ENCODE assay signal across 12 cellular contexts in genomic region chr15:70127288-70127746, GRCh38. TPM values are rescaled to one million over a fixed set of nuclear protein-coding genes. Genes with fewer than 3 reads are reported as not detected.
DNase-seq lines count a peak whose midpoint lies in the region; ATAC-seq, FAIRE-seq and TF ChIP-seq lines count a peak whose summit lies in the region.
"Had no signal": no experiment of that assay in that cellular context is flagged by ENCODE, and none has a peak within 500 bp of the region (broad histone marks: within the 10 kb centered on the region; RNA-seq: fewer than 3 reads in every experiment).

No MANE protein-coding gene starts in this region.

- H3K79me2 ChIP-seq in Karpas-422 (ENCODE audit: low read length) (no peaks in the 10 kb centered on the region), K562 (ENCODE audit: control insufficient read depth, insufficient read depth, low read length) (no peaks in the 10 kb centered on the region)

- peak overlapping the region; percentile 41 for H3K4me2 ChIP-seq in A549
- H3K4me2 ChIP-seq in Karpas-422 (ENCODE audit: low read depth, low read length, poor library complexity, severe bottlenecking), result peak overlapping the region; percentile 29
- H3K4me2 ChIP-seq in K562 (ENCODE audit: insufficient read depth, low read length), result no peak overlapping the region

- in situ Hi-C loops in K562 (cut with MboI), result no loop called here

- peak in 1 of 2 experiments; percentile 67; a peak in 3 of 6 replicates for ATAC-seq in A549
- ATAC-seq in K562, result no peak
- no peak for ATAC-seq in GM19455 (IDR thresholded peaks at IDR 0.05; ENCODE audit: unreplicated experiment)
- no peak for ATAC-seq in HG03139 (IDR thresholded peaks at IDR 0.05; ENCODE audit: unreplicated experiment)
- ATAC-seq: effector memory CD8-positive, alpha-beta T cell had no signal

- no peaks in the 10 kb centered on the region for H3K9me2 ChIP-seq in Karpas-422 (replicated peaks; ENCODE audit: insufficient read depth, low read length)

- peaks cover 2% of the 10 kb centered on the region; the same call in 1 of the 2 replicates for H3K27me3 ChIP-seq in Karpas-422 (ENCODE audit: low read length)
- peaks cover 12 to 53% of the 10 kb centered on the region in 2 experiments for H3K27me3 ChIP-seq in K562 (ENCODE audit: control insufficient read depth in 2 of 2, insufficient read depth in 2 of 2, low read length in 2 of 2)
- H3K27me3 ChIP-seq: thyroid gland had no signal

- peak overlapping the region; percentile 0 to 40; a peak in 5 of 6 replicates for H3K27ac ChIP-seq in A549
- no peak overlapping the region for H3K27ac ChIP-seq in Karpas-422 (ENCODE audit: low read length)
- H3K27ac ChIP-seq in K562 (ENCODE audit: extremely low read depth, low read depth, low read length), result no peak overlapping the region
- H3K27ac ChIP-seq: thyroid gland had no signal

- no peak for TF ChIP-seq POLR2A in A549 (IDR thresholded peaks at IDR 0.05; ENCODE audit: low read length)
- TF ChIP-seq POLR2A in K562 (conservative IDR thresholded peaks at IDR 0.05), result no peak
- TF ChIP-seq POLR2A in lower leg skin (IDR thresholded peaks at IDR 0.05), result no peak

- POLR2A ChIA-PET in A549 (lab: Yijun Ruan, JAX) (no interaction called here), K562 (lab: Yijun Ruan, JAX) (interaction anchor here (0.9 to 1.0 kb wide), 2 partner anchors 11 to 18 kb away, joined by 3 read pairs; no protein-coding TSS in a partner anchor), HEK293T (lab: Yijun Ruan, JAX) (interaction anchor here (0.7 kb wide), 1 partner anchor 26 kb away, joined by 3 read pairs; no protein-coding TSS in a partner anchor)

- no TSS peak for BruUV-seq in K562 (replicated peaks; lab: Mats Ljungman, UMichigan)

- H3K4me3 ChIP-seq in A549 (no peak overlapping the region), Karpas-422 (ENCODE audit: low read length) (no peak overlapping the region; the same call in 1 of the 2 replicates), K562 (no peak overlapping the region), lower leg skin (ENCODE audit: low read depth, poor library complexity, severe bottlenecking) (no peak overlapping the region)
- H3K4me3 ChIP-seq: thyroid gland had no signal

- TF ChIP-seq CTCF in A549 (IDR thresholded peaks at IDR 0.05) (no peak), K562 (IDR thresholded peaks at IDR 0.05 in 2 of 3, conservative IDR thresholded peaks at IDR 0.05 in 1 of 3; ENCODE audit: insufficient read depth in 2 of 3, low read depth in 1 of 3, low read length in 3 of 3) (no peak), lower leg skin (IDR thresholded peaks at IDR 0.05) (no peak)

- H3K36me3 ChIP-seq in Karpas-422 (ENCODE audit: insufficient read depth, low read length) (no peaks in the 10 kb centered on the region), K562 (ENCODE audit: control insufficient read depth, insufficient read depth, low read length) (no peaks in the 10 kb centered on the region)
- H3K36me3 ChIP-seq: thyroid gland had no signal

- CTCF ChIA-PET in A549 (lab: Yijun Ruan, JAX) (interaction anchor here (0.7 to 1.6 kb wide), 4 partner anchors 12 to 113 kb away, joined by 3 to 6 read pairs (median 3); no protein-coding TSS in a partner anchor), K562 (lab: Yijun Ruan, JAX; ENCODE audit: low intra/inter-chr PET ratio) (no interaction called here), HEK293T (lab: Yijun Ruan, JAX) (no interaction called here)

- FAIRE-seq in A549 (lab: Jason Lieb, UNC) (no peak), K562 (lab: Jason Lieb, UNC) (no peak)

- peaks cover 17% of the 10 kb centered on the region for H3K4me1 ChIP-seq in A549
- peaks cover 30% of the 10 kb centered on the region for H3K4me1 ChIP-seq in Karpas-422 (ENCODE audit: low read length)
- no peaks in the 10 kb centered on the region for H3K4me1 ChIP-seq in K562 (replicated peaks in 1 of 2; ENCODE audit: control insufficient read depth in 2 of 2, insufficient read depth in 2 of 2, low read length in 2 of 2)

- H3K9me3 ChIP-seq in A549, result peaks cover 5% of the 10 kb centered on the region; the same call in 1 of the 3 replicates
- no peaks in the 10 kb centered on the region for H3K9me3 ChIP-seq in Karpas-422 (ENCODE audit: low read length)
- H3K9me3 ChIP-seq in K562 (replicated peaks; ENCODE audit: control insufficient read depth, insufficient read depth, low read depth, low read length), result peaks cover 4% of the 10 kb centered on the region; the same call in 1 of the 2 replicates
- H3K9me3 ChIP-seq: thyroid gland had no signal

- no peaks in the 10 kb centered on the region for H3K9me1 ChIP-seq in K562 (ENCODE audit: control insufficient read depth, insufficient read depth, low read length)

- H2AFZ ChIP-seq in Karpas-422 (ENCODE audit: low read length), result no peak overlapping the region
- no peak overlapping the region for H2AFZ ChIP-seq in K562 (ENCODE audit: low read depth, low read length)

- H3K9ac ChIP-seq in Karpas-422 (ENCODE audit: low read length) (no peak overlapping the region), K562 (ENCODE audit: insufficient read depth in 1 of 2, low read depth in 2 of 2, low read length in 2 of 2) (no peak overlapping the region)

- H4K20me1 ChIP-seq in Karpas-422 (ENCODE audit: insufficient read depth, low read depth, low read length) (peaks cover 15% of the 10 kb centered on the region), K562 (replicated peaks; ENCODE audit: control insufficient read depth, insufficient read depth, low read length) (peaks cover 5% of the 10 kb centered on the region; the same call in 1 of the 2 replicates)

- no peak for TF ChIP-seq EP300 in A549 (IDR thresholded peaks at IDR 0.05)
- no peak for TF ChIP-seq EP300 in K562 (IDR thresholded peaks at IDR 0.05; ENCODE audit: low read length)

- intact Hi-C loops in K562 (cut with micrococcal nuclease), result no loop called here
- intact Hi-C loops in lower leg skin (cut with DNase I; ENCODE audit: low total_unique reads), result no loop called here

- DNase-seq in A549 (ENCODE audit: low read depth in 1 of 2, low spot score in 1 of 2) (peak in 1 of 2 experiments; percentile 67), Karpas-422 (peak; percentile 81), K562 (ENCODE audit: extremely low read depth in 1 of 4, low spot score in 3 of 4) (no peak), lower leg skin (ENCODE audit: low spot score in 2 of 2) (peak; percentile 39 to 60), HEK293T (ENCODE audit: extremely low spot score) (no peak), OCI-M2 (lab: John Stamatoyannopoulos, UW; ENCODE audit: unreplicated experiment) (no peak)
- DNase-seq: amniotic stem cell; effector memory CD8-positive, alpha-beta T cell; NCI-H1436 treated with DMSO at 0.1 percent for 48 hours; thyroid gland had no signal

- 22% methylated on average over 6 of the region's 6 CpGs for WGBS in A549 (ENCODE audit: missing lambda C conversion rate)
- WGBS in K562 (ENCODE audit: insufficient coverage, low coverage, missing lambda C conversion rate), result 0% methylated on average over 6 of the region's 6 CpGs
- 38 to 49% methylated on average over 6 of the region's 6 CpGs for WGBS in lower leg skin, 2 donors

- TF ChIP-seq RAD21 in A549 (conservative IDR thresholded peaks at IDR 0.05 in 1 of 2, IDR thresholded peaks at IDR 0.05 in 1 of 2), result no peak
- TF ChIP-seq RAD21 in K562 (CRISPR knock-in tag; conservative IDR thresholded peaks at IDR 0.05 in 1 of 2, IDR thresholded peaks at IDR 0.05 in 1 of 2), result no peak

TF ChIP-seq in A549, 52 proteins besides CTCF, POLR2A, EP300 and RAD21 (continues in another document):
- no peak for TF ChIP-seq CHD4 (IDR thresholded peaks at IDR 0.05; ENCODE audit: borderline replicate concordance)
- TF ChIP-seq CBX8 (IDR thresholded peaks at IDR 0.05), result no peak
- no peak for TF ChIP-seq NR3C1 (IDR thresholded peaks at IDR 0.05)
- TF ChIP-seq SREBF2 (IDR thresholded peaks at IDR 0.05), result no peak
- no peak for TF ChIP-seq HOXB13 (CRISPR knock-in tag; IDR thresholded peaks at IDR 0.05; ENCODE audit: low read depth)

TF ChIP-seq in K562, 482 proteins besides CTCF, POLR2A, EP300 and RAD21:
- TF ChIP-seq NFIC (IDR thresholded peaks at IDR 0.05), result 0 out of 2 replicates have a peak, but pooled peaks have one; percentile 10
- no peak for TF ChIP-seq MEF2D (tag; conservative IDR thresholded peaks at IDR 0.05; ENCODE audit: low read depth)

TF ChIP-seq in HEK293T, 16 proteins besides CTCF, POLR2A, EP300 and RAD21 (continues in another document):
- TF ChIP-seq NFRKB (IDR thresholded peaks at IDR 0.05) (no peak), SUZ12 (IDR thresholded peaks at IDR 0.05) (no peak), ARNT (IDR thresholded peaks at IDR 0.05) (no peak), ELF4 (IDR thresholded peaks at IDR 0.05) (no peak)

RNA-seq across cellular contexts. Expression of gene TLE3, which starts 29.6 kb away (rescaled TPM):
- polyA plus RNA-seq in A549 (2011; rRNA removed) (4.6 and 6.6 TPM in 2 replicates), A549 (2017; fragmentation: RNase III; extraction: RNeasy Plus Mini Kit Qiagen cat#74134 plus additional on column Dnase treatment) (5.3 to 5.7 TPM (median 5.5 TPM) in 3 replicates), K562 (2011; rRNA removed) (6.4 and 14.8 TPM in 2 replicates), K562 (2014; fragmentation: Illumina TruSeq; extraction: Trizol) (14.4 and 30.2 TPM in 2 replicates), K562 (2014; fragmentation: Nextera tagmentation; extraction: Ambion mirVana) (1 to 10 TPM; 1.5 to 2.3 TPM), K562 (2014; rRNA removed) (21.1 and 25.2 TPM in 2 replicates)
- 6.7 and 9.5 TPM in 2 replicates for polyA plus RNA-seq in A549 (2012; cell fraction: cytosol; rRNA removed)
- 17.4 and 28.4 TPM in 2 replicates for polyA plus RNA-seq in A549 (2012; cell fraction: nucleus; rRNA removed)
- 11.0 and 13.6 TPM in 2 replicates for polyA minus RNA-seq in A549 (2011; rRNA and poly(A)+ RNA removed)
- total RNA-seq in Karpas-422 (2014; rRNA removed; shearing (Covaris generic); ENCODE audit: low replicate concordance), result 63.6 and 99.8 TPM in 2 replicates
- total RNA-seq in K562 (2011; cell fraction: chromatin; rRNA removed; ENCODE audit: low replicate concordance), result 47.5 and 98.2 TPM in 2 replicates
- total RNA-seq in K562 (2011; cell fraction: nucleolus; rRNA removed), result 56.7 and 69.2 TPM in 2 replicates
- total RNA-seq in K562 (2011; cell fraction: nucleoplasm; rRNA removed), result 49.1 and 56.6 TPM in 2 replicates
- total RNA-seq in K562 (2014; rRNA removed) (26.9 and 31.6 TPM in 2 replicates), K562 (2014; rRNA removed; fragmentation: Illumina TruSeq; extraction: Trizol) (13.4 and 14.2 TPM in 2 replicates), K562 (2015; rRNA removed; fragmentation: Illumina TruSeq; extraction: Trizol) (14.1 and 14.3 TPM in 2 replicates), K562 (2021) (78.3 and 84.2 TPM in 2 replicates), lower leg skin (100 to 1,000 TPM in 3 of 4 donors, 10 to 100 TPM in 1; 95.7 to 136 (median 124) TPM)
- 8.4 and 9.7 TPM in 2 replicates for polyA plus RNA-seq in K562 (2011; cell fraction: cytosol; rRNA removed)
- 34.5 and 47.6 TPM in 2 replicates for polyA plus RNA-seq in K562 (2011; cell fraction: nucleus; rRNA removed)
- polyA plus RNA-seq in K562 (2012), result 33.7 and 52.9 TPM in 2 replicates
- polyA minus RNA-seq in K562 (2011; rRNA and poly(A)+ RNA removed), result 32.3 and 47.1 TPM in 2 replicates
- polyA minus RNA-seq in K562 (2011; cell fraction: cytosol; rRNA and poly(A)+ RNA removed), result 34.6 and 56.1 TPM in 2 replicates
- 45.1 and 56.8 TPM in 2 replicates for polyA minus RNA-seq in K562 (2011; cell fraction: nucleus; rRNA and poly(A)+ RNA removed)

Comparison
In these comparisons a context has a peak if more than half of its experiments do, and no peak if none do; other contexts are left out.
1. DNase-seq: peak in Karpas-422 (single experiment) and lower leg skin (2 of 2); none in K562 (0 of 4), HEK293T (single experiment) and OCI-M2 (single experiment).
2. H3K27ac ChIP-seq: peak in A549 (2 of 2); none in Karpas-422 (single experiment) and K562 (single experiment).